Comparison of ENCODE assay signal across 19 cellular contexts in the genomic region with DNA sequence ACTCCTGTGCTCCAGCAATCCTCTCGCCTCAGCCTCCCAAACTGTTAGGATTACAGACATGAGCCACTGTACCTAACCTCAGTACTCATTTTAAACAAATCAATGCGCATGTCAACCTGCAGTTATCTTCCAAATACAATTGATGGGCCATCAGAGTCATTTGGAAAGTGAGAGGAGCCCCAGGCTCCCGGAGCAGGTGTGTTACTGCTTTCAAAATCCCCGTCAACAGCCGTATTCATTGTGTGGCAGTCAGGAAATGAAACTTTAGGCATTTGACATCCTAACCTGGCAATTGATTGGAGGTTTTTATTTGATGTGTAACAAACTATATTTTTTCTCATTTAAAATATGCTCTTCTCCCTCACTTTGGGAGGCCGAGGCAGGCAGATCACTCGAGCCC.
DNase-seq lines count a peak whose midpoint lies in the region; ATAC-seq lines count a peak whose summit lies in the region.
"Had no signal": no experiment of that assay in that cellular context is flagged by ENCODE, and none has a peak within 500 bp of the region (broad histone marks: within the 10 kb centered on the region; RNA-seq: fewer than 3 reads in every experiment).

No MANE protein-coding gene starts in this region.

- peak; percentile 8 for DNase-seq in NCI-H69 (lab: John Stamatoyannopoulos, UW)
- no peak for DNase-seq in NCI-H187 treated with DMSO at 0.1 percent for 48 hours (lab: John Stamatoyannopoulos, UW)
- DNase-seq in NCI-H1105 (lab: John Stamatoyannopoulos, UW), result no peak
- no peak for DNase-seq in NCI-H2029 treated with DMSO at 0.1 percent for 48 hours (lab: John Stamatoyannopoulos, UW)
- no peak for DNase-seq in UCSD-AML1 (lab: John Stamatoyannopoulos, UW; ENCODE audit: unreplicated experiment)
- DNase-seq: 8988T; ACHN; AML-193; C1 segment of cervical spinal cord; Calu3; CD4-positive, alpha-beta memory T cell; COR-L47; DMS53; DMS79 treated with DMSO at 0.1 percent for 48 hours; GOT3; HFFc6 had no signal

- ATAC-seq in GM18868 (IDR thresholded peaks at IDR 0.05; ENCODE audit: unreplicated experiment), result peak; percentile 79
- peak; percentile 74 for ATAC-seq in HG03432 (IDR thresholded peaks at IDR 0.05; ENCODE audit: unreplicated experiment)
- ATAC-seq: A549 had no signal
